ENCODE assay signal across 8 cellular contexts in genomic region chr19:23273594-23274412, GRCh38. TPM values are rescaled to one million over a fixed set of nuclear protein-coding genes. Genes with fewer than 3 reads are reported as not detected.
DNase-seq lines count a peak whose midpoint lies in the region; ATAC-seq, FAIRE-seq and TF ChIP-seq lines count a peak whose summit lies in the region.

No MANE protein-coding gene starts in this region.

- peak overlapping the region; percentile 86 to 90 for H3K27ac ChIP-seq in kidney (ENCODE audit: low read depth in 2 of 2, low read length in 2 of 2)

- peak overlapping the region; percentile 89 to 97 for H3K9ac ChIP-seq in kidney (ENCODE audit: low read length in 2 of 2)

- peaks cover 0 to 2% of the 10 kb centered on the region in 2 donors for H3K4me1 ChIP-seq in kidney (ENCODE audit: control insufficient read depth in 1 of 2, insufficient read depth in 1 of 2, low read depth in 1 of 2, low read length in 2 of 2)

- peak; percentile 90 for FAIRE-seq in A204.1 (lab: Jason Lieb, UNC)
- peak; percentile 70 for FAIRE-seq in kidney (lab: Jason Lieb, UNC)

- intact Hi-C loops in kidney (cut with DNase I): no loop called here

- H3K36me3 ChIP-seq in kidney (ENCODE audit: control insufficient read depth in 1 of 2, insufficient read depth in 2 of 2, low read length in 2 of 2): peaks cover 0 to 4% of the 10 kb centered on the region in 2 donors

- H3K9me3 ChIP-seq in kidney (ENCODE audit: control insufficient read depth in 1 of 2, low read length in 2 of 2): no peaks in the 10 kb centered on the region

- no peak for TF ChIP-seq CTCF in kidney (IDR thresholded peaks at IDR 0.05; ENCODE audit: borderline replicate concordance, extremely low read depth, insufficient read depth)

- DNase-seq in NCI-H2227 treated with DMSO at 0.1 percent for 48 hours (lab: John Stamatoyannopoulos, UW) (peak; percentile 88), cerebellum (ENCODE audit: low spot score) (peak; percentile 96), kidney (peak; percentile 96)
- peak; percentile 90 for DNase-seq in activated CD4-positive, CD25-positive, alpha-beta regulatory T cell treated with anti-CD3 and anti-CD28 coated beads, Interleukin-2, amount 50 U/mL, for 72 hours
- DNase-seq in stimulated activated CD4-positive, alpha-beta T cell treated with anti-CD3 and anti-CD28 coated beads, Interleukin-15, amount 100 ng/mL, for 24 hours: peak; percentile 95

- peak overlapping the region; percentile 94 to 99 for H3K4me3 ChIP-seq in kidney (ENCODE audit: low read length in 2 of 2)

- ATAC-seq in GM18861 (IDR thresholded peaks at IDR 0.05; ENCODE audit: unreplicated experiment) (peak; percentile 98), HG03103 (IDR thresholded peaks at IDR 0.05; ENCODE audit: low read depth, unreplicated experiment) (peak; percentile 99)

RNA-seq across cellular contexts. Expression of gene ZNF724, which starts 23.6 kb away (rescaled TPM):
- total RNA-seq in cerebellum (19.0 TPM), kidney (3.1 TPM)
- polyA plus RNA-seq in kidney (ENCODE audit: insufficient read depth, low read depth, low replicate concordance): not detected

Comparison
In these comparisons a context has a peak if more than half of its experiments do, and no peak if none do; other contexts are left out.
1. Peak in every context shown above with its lines: DNase-seq, ATAC-seq, H3K4me3 ChIP-seq and H3K27ac ChIP-seq.